Comparison of ENCODE assay signal across 1 cellular context in genomic region chr12:112125250-112125999, GRCh38.
A peak's percentile ranks its signal among the peaks of the same experiment; 100 is the strongest.
TF ChIP-seq lines count a peak whose summit lies in the region.

Gene TRAFD1 (plus strand): TSS chr12:112125560. CDS start chr12:112130523, 4,963 bp downstream.

TF ChIP-seq in GM12878, 131 proteins besides CTCF, POLR2A, EP300 and RAD21 (continued from another document and continues in another):
- TF ChIP-seq HDAC2 (IDR thresholded peaks at IDR 0.05) (no peak), PBX3 (IDR thresholded peaks at IDR 0.05; ENCODE audit: insufficient replicate concordance, low read depth, low read length) (peak; percentile 99), JUNB (IDR thresholded peaks at IDR 0.05) (no peak), RBBP5 (conservative IDR thresholded peaks at IDR 0.05) (no peak), BCL3 (IDR thresholded peaks at IDR 0.05; ENCODE audit: borderline replicate concordance, insufficient read depth, low read depth, low read length, poor library complexity, severe bottlenecking) (no peak), HSF1 (IDR thresholded peaks at IDR 0.05; ENCODE audit: low read depth, low read length) (no peak), IKZF2 (IDR thresholded peaks at IDR 0.05) (peak in 1 of 2 experiments; percentile 43; a peak in 3 of 4 replicates), RELA (IDR thresholded peaks at IDR 0.05; ENCODE audit: borderline replicate concordance, partially characterized antibody) (peak; percentile 15), REST (IDR thresholded peaks at IDR 0.05; ENCODE audit: low read depth, low read length) (no peak), ZNF687 (IDR thresholded peaks at IDR 0.05) (peak; percentile 74), ZNF24 (IDR thresholded peaks at IDR 0.05) (0 out of 2 replicates have a peak, but pooled peaks have one; percentile 39), PAX8 (IDR thresholded peaks at IDR 0.05) (no peak), ZBTB4 (CRISPR knock-in tag; IDR thresholded peaks at IDR 0.05) (no peak), YY1 (IDR thresholded peaks at IDR 0.05; ENCODE audit: low read depth, low read length) (peak; percentile 47; the same call in 1 of the 2 replicates), KAT2A (conservative IDR thresholded peaks at IDR 0.05; ENCODE audit: control insufficient read depth, low read depth, low read length) (no peak), HDAC6 (IDR thresholded peaks at IDR 0.05; ENCODE audit: unreplicated experiment) (no peak), NFIC (IDR thresholded peaks at IDR 0.05; ENCODE audit: low read depth, low read length) (no peak), TCF12 (IDR thresholded peaks at IDR 0.05; ENCODE audit: low read depth, low read length) (0 out of 2 replicates have a peak, but pooled peaks have one; percentile 12), LARP7 (IDR thresholded peaks at IDR 0.05) (peak; percentile 92), ZNF217 (IDR thresholded peaks at IDR 0.05) (no peak), NR2C2 (IDR thresholded peaks at IDR 0.05; ENCODE audit: borderline replicate concordance, control insufficient read depth, insufficient read length, low read depth) (no peak), ZSCAN29 (IDR thresholded peaks at IDR 0.05) (no peak), RFX5 (IDR thresholded peaks at IDR 0.05; ENCODE audit: low read depth, low read length) (peak; percentile 65; the same call in 1 of the 2 replicates), RB1 (IDR thresholded peaks at IDR 0.05; ENCODE audit: borderline replicate concordance) (no peak), MEF2B (IDR thresholded peaks at IDR 0.05; ENCODE audit: partially characterized antibody, poor library complexity, severe bottlenecking) (peak; percentile 56), BCL11A (IDR thresholded peaks at IDR 0.05; ENCODE audit: low read depth, low read length) (no peak), PML (IDR thresholded peaks at IDR 0.05; ENCODE audit: low read length) (peak; percentile 87), PKNOX1 (IDR thresholded peaks at IDR 0.05) (peak; percentile 99), ZBTB40 (IDR thresholded peaks at IDR 0.05; ENCODE audit: borderline replicate concordance) (peak; percentile 81; the same call in 1 of the 2 replicates), EZH2 (IDR thresholded peaks at IDR 0.05; ENCODE audit: borderline replicate concordance, control insufficient read depth, low read depth, low read length) (no peak), IRF5 (IDR thresholded peaks at IDR 0.05; ENCODE audit: borderline replicate concordance) (no peak), EGR1 (IDR thresholded peaks at IDR 0.05; ENCODE audit: borderline replicate concordance in 1 of 2, low read depth in 2 of 2, low read length in 2 of 2) (0 out of 3 replicates have a peak, but pooled peaks of 1 of the 2 experiments have one; percentile 14), CHD2 (IDR thresholded peaks at IDR 0.05; ENCODE audit: borderline replicate concordance, low read depth, low read length) (peak; percentile 96), RUNX3 (IDR thresholded peaks at IDR 0.05; ENCODE audit: low read length) (peak; percentile 68), TARDBP (IDR thresholded peaks at IDR 0.05; ENCODE audit: borderline replicate concordance) (no peak), SMAD1 (IDR thresholded peaks at IDR 0.05; ENCODE audit: low read depth, partially characterized antibody) (no peak), YBX1 (IDR thresholded peaks at IDR 0.05) (no peak)
